ENCODE assay signal across 1 cellular context in the genomic region with DNA sequence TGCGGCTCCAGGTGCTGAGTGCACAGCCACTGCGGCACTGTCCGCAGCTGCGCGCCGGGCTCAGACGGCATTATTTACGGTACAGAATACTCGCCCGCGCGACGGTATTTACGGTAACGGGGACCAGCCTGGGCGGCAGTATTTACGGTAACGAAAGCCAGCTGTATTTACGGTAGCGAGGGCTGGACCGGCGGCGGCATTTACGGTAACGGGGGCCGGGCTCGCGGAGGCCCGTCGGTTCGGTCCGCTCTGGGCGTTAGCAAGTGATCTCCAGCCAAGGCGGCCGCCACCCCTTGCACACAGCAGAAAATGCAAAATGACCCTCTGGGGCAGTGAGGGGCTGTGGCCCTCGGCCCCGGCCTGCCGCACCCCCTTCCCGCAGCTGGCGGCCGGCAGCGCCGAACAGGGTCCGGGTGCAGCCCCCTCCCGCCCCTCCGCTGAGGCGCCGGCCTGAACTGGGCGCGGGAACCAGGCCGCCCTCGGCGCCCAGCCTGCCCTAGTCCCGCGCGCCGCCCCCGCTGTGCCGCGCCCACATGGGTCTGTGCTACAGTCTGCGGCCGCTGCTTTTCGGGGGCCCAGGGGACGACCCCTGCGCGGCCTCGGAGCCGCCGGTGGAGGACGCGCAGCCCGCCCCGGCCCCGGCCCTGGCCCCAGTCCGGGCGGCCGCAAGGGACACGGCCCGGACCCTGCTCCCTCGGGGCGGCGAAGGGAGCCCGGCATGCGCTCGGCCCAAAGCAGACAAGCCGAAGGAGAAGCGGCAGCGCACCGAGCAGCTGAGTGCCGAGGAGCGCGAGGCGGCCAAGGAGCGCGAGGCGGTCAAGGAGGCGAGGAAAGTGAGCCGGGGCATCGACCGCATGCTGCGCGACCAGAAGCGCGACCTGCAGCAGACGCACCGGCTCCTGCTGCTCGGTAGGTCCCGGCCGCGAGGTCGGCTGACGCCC.
TF ChIP-seq lines count a peak whose summit lies in the region.

A gene (plus strand): TSS at position 234 of the 941 bp plus-strand sequence. CDS start 300 bp downstream, at position 534.

TF ChIP-seq in HepG2, 621 proteins besides CTCF, POLR2A, EP300 and RAD21 (continued from another document and continues in another):
- TF ChIP-seq, protein P1, sequence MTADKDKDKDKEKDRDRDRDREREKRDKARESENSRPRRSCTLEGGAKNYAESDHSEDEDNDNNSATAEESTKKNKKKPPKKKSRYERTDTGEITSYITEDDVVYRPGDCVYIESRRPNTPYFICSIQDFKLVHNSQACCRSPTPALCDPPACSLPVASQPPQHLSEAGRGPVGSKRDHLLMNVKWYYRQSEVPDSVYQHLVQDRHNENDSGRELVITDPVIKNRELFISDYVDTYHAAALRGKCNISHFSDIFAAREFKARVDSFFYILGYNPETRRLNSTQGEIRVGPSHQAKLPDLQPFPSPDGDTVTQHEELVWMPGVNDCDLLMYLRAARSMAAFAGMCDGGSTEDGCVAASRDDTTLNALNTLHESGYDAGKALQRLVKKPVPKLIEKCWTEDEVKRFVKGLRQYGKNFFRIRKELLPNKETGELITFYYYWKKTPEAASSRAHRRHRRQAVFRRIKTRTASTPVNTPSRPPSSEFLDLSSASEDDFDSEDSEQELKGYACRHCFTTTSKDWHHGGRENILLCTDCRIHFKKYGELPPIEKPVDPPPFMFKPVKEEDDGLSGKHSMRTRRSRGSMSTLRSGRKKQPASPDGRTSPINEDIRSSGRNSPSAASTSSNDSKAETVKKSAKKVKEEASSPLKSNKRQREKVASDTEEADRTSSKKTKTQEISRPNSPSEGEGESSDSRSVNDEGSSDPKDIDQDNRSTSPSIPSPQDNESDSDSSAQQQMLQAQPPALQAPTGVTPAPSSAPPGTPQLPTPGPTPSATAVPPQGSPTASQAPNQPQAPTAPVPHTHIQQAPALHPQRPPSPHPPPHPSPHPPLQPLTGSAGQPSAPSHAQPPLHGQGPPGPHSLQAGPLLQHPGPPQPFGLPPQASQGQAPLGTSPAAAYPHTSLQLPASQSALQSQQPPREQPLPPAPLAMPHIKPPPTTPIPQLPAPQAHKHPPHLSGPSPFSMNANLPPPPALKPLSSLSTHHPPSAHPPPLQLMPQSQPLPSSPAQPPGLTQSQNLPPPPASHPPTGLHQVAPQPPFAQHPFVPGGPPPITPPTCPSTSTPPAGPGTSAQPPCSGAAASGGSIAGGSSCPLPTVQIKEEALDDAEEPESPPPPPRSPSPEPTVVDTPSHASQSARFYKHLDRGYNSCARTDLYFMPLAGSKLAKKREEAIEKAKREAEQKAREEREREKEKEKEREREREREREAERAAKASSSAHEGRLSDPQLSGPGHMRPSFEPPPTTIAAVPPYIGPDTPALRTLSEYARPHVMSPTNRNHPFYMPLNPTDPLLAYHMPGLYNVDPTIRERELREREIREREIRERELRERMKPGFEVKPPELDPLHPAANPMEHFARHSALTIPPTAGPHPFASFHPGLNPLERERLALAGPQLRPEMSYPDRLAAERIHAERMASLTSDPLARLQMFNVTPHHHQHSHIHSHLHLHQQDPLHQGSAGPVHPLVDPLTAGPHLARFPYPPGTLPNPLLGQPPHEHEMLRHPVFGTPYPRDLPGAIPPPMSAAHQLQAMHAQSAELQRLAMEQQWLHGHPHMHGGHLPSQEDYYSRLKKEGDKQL (CRISPR knock-in tag; IDR thresholded peaks at IDR 0.05; ENCODE audit: low read depth): 0 out of 2 replicates have a peak, but pooled peaks have one; percentile 13
- TF ChIP-seq MAFK (conservative IDR thresholded peaks at IDR 0.05 in 1 of 2, IDR thresholded peaks at IDR 0.05 in 1 of 2; ENCODE audit: low read length in 2 of 2): peak in 1 of 2 experiments; percentile 86; a peak in 2 of 4 replicates
- TF ChIP-seq ZMYM4 (CRISPR knock-in tag; IDR thresholded peaks at IDR 0.05): peak; percentile 43; the same call in 1 of the 2 replicates
- no peak for TF ChIP-seq KLF11 (CRISPR knock-in tag; IDR thresholded peaks at IDR 0.05)
- no peak for TF ChIP-seq ZNF207 (IDR thresholded peaks at IDR 0.05; ENCODE audit: borderline replicate concordance)
- TF ChIP-seq, protein P2, sequence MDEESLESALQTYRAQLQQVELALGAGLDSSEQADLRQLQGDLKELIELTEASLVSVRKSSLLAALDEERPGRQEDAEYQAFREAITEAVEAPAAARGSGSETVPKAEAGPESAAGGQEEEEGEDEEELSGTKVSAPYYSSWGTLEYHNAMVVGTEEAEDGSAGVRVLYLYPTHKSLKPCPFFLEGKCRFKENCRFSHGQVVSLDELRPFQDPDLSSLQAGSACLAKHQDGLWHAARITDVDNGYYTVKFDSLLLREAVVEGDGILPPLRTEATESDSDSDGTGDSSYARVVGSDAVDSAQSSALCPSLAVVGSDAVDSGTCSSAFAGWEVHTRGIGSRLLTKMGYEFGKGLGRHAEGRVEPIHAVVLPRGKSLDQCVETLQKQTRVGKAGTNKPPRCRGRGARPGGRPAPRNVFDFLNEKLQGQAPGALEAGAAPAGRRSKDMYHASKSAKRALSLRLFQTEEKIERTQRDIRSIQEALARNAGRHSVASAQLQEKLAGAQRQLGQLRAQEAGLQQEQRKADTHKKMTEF (CRISPR knock-in tag; IDR thresholded peaks at IDR 0.05): no peak
- TF ChIP-seq MIXL1 (CRISPR knock-in tag; IDR thresholded peaks at IDR 0.05): 0 out of 2 replicates have a peak, but pooled peaks have one; percentile 22
- TF ChIP-seq FOXK1 (CRISPR knock-in tag; IDR thresholded peaks at IDR 0.05; ENCODE audit: borderline replicate concordance, low read depth): peak; percentile 57; the same call in 1 of the 2 replicates
- TF ChIP-seq THAP11 (CRISPR knock-in tag; IDR thresholded peaks at IDR 0.05): peak; percentile 25; the same call in 1 of the 2 replicates
- no peak for TF ChIP-seq HOXA9 (CRISPR knock-in tag; IDR thresholded peaks at IDR 0.05; ENCODE audit: borderline replicate concordance)
- TF ChIP-seq HOXA7 (CRISPR knock-in tag; IDR thresholded peaks at IDR 0.05): no peak
- TF ChIP-seq ZFY (CRISPR knock-in tag; IDR thresholded peaks at IDR 0.05): peak; percentile 60
- TF ChIP-seq CENPT (CRISPR knock-in tag; IDR thresholded peaks at IDR 0.05; ENCODE audit: low read depth): 0 out of 2 replicates have a peak, but pooled peaks have one; percentile 59
- TF ChIP-seq, protein P3, sequence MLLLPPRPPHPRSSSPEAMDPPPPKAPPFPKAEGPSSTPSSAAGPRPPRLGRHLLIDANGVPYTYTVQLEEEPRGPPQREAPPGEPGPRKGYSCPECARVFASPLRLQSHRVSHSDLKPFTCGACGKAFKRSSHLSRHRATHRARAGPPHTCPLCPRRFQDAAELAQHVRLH (CRISPR knock-in tag; IDR thresholded peaks at IDR 0.05; ENCODE audit: borderline replicate concordance, low read depth): peak; percentile 68; the same call in 1 of the 2 replicates
- TF ChIP-seq DNMT3B (CRISPR knock-in tag; conservative IDR thresholded peaks at IDR 0.05): no peak
- TF ChIP-seq SIN3B (IDR thresholded peaks at IDR 0.05; ENCODE audit: low read length): no peak
- TF ChIP-seq HNF4G (IDR thresholded peaks at IDR 0.05; ENCODE audit: borderline replicate concordance, low read depth, low read length): peak; percentile 9; the same call in 1 of the 2 replicates
- TF ChIP-seq HNF4G (CRISPR knock-in tag; IDR thresholded peaks at IDR 0.05; ENCODE audit: borderline replicate concordance, low read depth): no peak; the same call in 1 of the 2 replicates
- TF ChIP-seq ZNF776 (CRISPR knock-in tag; IDR thresholded peaks at IDR 0.05): peak; percentile 46; the same call in 1 of the 2 replicates
- peak; percentile 68; the same call in 1 of the 2 replicates for TF ChIP-seq ZNF124 (CRISPR knock-in tag; IDR thresholded peaks at IDR 0.05)
- TF ChIP-seq, protein P4, sequence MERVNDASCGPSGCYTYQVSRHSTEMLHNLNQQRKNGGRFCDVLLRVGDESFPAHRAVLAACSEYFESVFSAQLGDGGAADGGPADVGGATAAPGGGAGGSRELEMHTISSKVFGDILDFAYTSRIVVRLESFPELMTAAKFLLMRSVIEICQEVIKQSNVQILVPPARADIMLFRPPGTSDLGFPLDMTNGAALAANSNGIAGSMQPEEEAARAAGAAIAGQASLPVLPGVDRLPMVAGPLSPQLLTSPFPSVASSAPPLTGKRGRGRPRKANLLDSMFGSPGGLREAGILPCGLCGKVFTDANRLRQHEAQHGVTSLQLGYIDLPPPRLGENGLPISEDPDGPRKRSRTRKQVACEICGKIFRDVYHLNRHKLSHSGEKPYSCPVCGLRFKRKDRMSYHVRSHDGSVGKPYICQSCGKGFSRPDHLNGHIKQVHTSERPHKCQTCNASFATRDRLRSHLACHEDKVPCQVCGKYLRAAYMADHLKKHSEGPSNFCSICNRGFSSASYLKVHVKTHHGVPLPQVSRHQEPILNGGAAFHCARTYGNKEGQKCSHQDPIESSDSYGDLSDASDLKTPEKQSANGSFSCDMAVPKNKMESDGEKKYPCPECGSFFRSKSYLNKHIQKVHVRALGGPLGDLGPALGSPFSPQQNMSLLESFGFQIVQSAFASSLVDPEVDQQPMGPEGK (CRISPR knock-in tag; IDR thresholded peaks at IDR 0.05): peak; percentile 49; the same call in 1 of the 2 replicates
- TF ChIP-seq U2AF1 (optimal IDR thresholded peaks at IDR 0.05; ENCODE audit: low read depth, low read length): no peak
- peak; percentile 28; the same call in 1 of the 2 replicates for TF ChIP-seq HOXA5 (CRISPR knock-in tag; IDR thresholded peaks at IDR 0.05)
- no peak for TF ChIP-seq ZNF225 (CRISPR knock-in tag; IDR thresholded peaks at IDR 0.05)
- 0 out of 2 replicates have a peak, but pooled peaks have one; percentile 24 for TF ChIP-seq PITX1 (CRISPR knock-in tag; IDR thresholded peaks at IDR 0.05)
- TF ChIP-seq, protein P5, sequence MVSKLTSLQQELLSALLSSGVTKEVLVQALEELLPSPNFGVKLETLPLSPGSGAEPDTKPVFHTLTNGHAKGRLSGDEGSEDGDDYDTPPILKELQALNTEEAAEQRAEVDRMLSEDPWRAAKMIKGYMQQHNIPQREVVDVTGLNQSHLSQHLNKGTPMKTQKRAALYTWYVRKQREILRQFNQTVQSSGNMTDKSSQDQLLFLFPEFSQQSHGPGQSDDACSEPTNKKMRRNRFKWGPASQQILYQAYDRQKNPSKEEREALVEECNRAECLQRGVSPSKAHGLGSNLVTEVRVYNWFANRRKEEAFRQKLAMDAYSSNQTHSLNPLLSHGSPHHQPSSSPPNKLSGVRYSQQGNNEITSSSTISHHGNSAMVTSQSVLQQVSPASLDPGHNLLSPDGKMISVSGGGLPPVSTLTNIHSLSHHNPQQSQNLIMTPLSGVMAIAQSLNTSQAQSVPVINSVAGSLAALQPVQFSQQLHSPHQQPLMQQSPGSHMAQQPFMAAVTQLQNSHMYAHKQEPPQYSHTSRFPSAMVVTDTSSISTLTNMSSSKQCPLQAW (CRISPR knock-in tag; IDR thresholded peaks at IDR 0.05): peak; percentile 55; the same call in 1 of the 2 replicates
- TF ChIP-seq, protein P6, sequence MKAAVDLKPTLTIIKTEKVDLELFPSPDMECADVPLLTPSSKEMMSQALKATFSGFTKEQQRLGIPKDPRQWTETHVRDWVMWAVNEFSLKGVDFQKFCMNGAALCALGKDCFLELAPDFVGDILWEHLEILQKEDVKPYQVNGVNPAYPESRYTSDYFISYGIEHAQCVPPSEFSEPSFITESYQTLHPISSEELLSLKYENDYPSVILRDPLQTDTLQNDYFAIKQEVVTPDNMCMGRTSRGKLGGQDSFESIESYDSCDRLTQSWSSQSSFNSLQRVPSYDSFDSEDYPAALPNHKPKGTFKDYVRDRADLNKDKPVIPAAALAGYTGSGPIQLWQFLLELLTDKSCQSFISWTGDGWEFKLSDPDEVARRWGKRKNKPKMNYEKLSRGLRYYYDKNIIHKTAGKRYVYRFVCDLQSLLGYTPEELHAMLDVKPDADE (CRISPR knock-in tag; IDR thresholded peaks at IDR 0.05): peak; percentile 74; the same call in 1 of the 2 replicates
- TF ChIP-seq KAT7 (CRISPR knock-in tag; IDR thresholded peaks at IDR 0.05; ENCODE audit: borderline replicate concordance): 0 out of 2 replicates have a peak, but pooled peaks have one; percentile 53
- TF ChIP-seq ZNF331 (CRISPR knock-in tag; IDR thresholded peaks at IDR 0.05): no peak
- TF ChIP-seq ZNF121 (CRISPR knock-in tag; IDR thresholded peaks at IDR 0.05): no peak
- TF ChIP-seq, protein P7, sequence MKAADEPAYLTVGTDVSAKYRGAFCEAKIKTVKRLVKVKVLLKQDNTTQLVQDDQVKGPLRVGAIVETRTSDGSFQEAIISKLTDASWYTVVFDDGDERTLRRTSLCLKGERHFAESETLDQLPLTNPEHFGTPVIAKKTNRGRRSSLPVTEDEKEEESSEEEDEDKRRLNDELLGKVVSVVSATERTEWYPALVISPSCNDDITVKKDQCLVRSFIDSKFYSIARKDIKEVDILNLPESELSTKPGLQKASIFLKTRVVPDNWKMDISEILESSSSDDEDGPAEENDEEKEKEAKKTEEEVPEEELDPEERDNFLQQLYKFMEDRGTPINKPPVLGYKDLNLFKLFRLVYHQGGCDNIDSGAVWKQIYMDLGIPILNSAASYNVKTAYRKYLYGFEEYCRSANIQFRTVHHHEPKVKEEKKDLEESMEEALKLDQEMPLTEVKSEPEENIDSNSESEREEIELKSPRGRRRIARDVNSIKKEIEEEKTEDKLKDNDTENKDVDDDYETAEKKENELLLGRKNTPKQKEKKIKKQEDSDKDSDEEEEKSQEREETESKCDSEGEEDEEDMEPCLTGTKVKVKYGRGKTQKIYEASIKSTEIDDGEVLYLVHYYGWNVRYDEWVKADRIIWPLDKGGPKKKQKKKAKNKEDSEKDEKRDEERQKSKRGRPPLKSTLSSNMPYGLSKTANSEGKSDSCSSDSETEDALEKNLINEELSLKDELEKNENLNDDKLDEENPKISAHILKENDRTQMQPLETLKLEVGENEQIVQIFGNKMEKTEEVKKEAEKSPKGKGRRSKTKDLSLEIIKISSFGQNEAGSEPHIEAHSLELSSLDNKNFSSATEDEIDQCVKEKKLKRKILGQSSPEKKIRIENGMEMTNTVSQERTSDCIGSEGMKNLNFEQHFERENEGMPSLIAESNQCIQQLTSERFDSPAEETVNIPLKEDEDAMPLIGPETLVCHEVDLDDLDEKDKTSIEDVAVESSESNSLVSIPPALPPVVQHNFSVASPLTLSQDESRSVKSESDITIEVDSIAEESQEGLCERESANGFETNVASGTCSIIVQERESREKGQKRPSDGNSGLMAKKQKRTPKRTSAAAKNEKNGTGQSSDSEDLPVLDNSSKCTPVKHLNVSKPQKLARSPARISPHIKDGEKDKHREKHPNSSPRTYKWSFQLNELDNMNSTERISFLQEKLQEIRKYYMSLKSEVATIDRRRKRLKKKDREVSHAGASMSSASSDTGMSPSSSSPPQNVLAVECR (CRISPR knock-in tag; IDR thresholded peaks at IDR 0.05; ENCODE audit: borderline replicate concordance): peak; percentile 51; the same call in 1 of the 2 replicates
- no peak for TF ChIP-seq SOX6 (IDR thresholded peaks at IDR 0.05)
- peak; percentile 19; the same call in 1 of the 2 replicates for TF ChIP-seq SOX6 (CRISPR knock-in tag; IDR thresholded peaks at IDR 0.05)
- TF ChIP-seq GATAD2A (CRISPR knock-in tag; IDR thresholded peaks at IDR 0.05): 0 out of 2 replicates have a peak, but pooled peaks have one; percentile 39
- TF ChIP-seq PLRG1 (conservative IDR thresholded peaks at IDR 0.05): no peak
- TF ChIP-seq ZMYM3 (CRISPR knock-in tag; IDR thresholded peaks at IDR 0.05): peak; percentile 30; the same call in 1 of the 2 replicates
- no peak for TF ChIP-seq NR2F2 (IDR thresholded peaks at IDR 0.05; ENCODE audit: borderline replicate concordance, low read depth)
- TF ChIP-seq GZF1 (CRISPR knock-in tag; IDR thresholded peaks at IDR 0.05): peak; percentile 100
- TF ChIP-seq MEIS2 (CRISPR knock-in tag; IDR thresholded peaks at IDR 0.05): 0 out of 2 replicates have a peak, but pooled peaks have one; percentile 32
